In the genomic region with DNA sequence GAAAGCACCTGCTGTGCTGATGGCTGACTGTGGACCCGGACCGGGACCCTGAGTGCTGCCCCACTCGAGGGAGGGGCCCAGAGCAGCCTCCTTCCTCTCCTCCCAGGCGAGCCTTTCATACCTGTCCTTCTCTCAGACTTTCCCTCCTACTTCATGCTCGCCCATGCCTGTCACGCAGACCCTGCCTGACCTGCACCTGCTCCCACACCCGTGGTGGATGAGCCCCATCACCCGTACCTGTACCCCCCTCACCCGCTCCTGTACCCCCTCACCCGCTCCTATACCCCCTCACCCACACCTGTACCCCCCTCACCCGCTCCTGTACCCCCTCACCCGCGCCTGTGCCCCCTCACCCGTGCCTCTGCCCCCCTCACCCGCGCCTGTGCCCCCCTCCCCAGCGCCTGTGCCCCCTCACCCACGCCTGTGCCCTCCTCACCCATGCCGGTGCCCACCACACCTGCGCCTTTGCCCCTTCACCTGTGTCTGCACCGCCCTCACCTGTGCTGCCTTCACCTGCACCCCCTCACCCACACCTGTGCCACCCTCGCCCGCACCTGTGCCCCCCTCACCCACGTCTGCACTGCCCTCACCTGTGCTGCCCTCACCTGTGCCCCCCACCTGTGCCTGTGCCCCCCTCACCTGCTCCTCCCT, we compare ENCODE assay signal across 23 cellular contexts. TPM values are rescaled to one million over a fixed set of nuclear protein-coding genes. Genes with fewer than 3 reads are reported as not detected.
DNase-seq lines count a peak whose midpoint lies in the region; ATAC-seq and TF ChIP-seq lines count a peak whose summit lies in the region.
"Had no signal": no experiment of that assay in that cellular context is flagged by ENCODE, and none has a peak within 500 bp of the region (broad histone marks: within the 10 kb centered on the region; RNA-seq: fewer than 3 reads in every experiment).

No MANE protein-coding gene starts in this region.

- TF ChIP-seq CTCF in chondrocyte (IDR thresholded peaks at IDR 0.05) (no peak), osteoblast (IDR thresholded peaks at IDR 0.05; ENCODE audit: extremely low read depth, low read depth, low read length) (no peak), testis (IDR thresholded peaks at IDR 0.05) (no peak)

- peaks cover 27% of the 10 kb centered on the region for H3K4me1 ChIP-seq in osteoblast (ENCODE audit: insufficient read depth, low read length)
- peaks cover 0 to 3% of the 10 kb centered on the region in 2 donors for H3K4me1 ChIP-seq in aorta (ENCODE audit: control insufficient read depth in 1 of 2, insufficient read depth in 2 of 2, low read length in 2 of 2)
- peaks cover 25% of the 10 kb centered on the region for H3K4me1 ChIP-seq in testis

- peak overlapping the region; percentile 58 for H3K27ac ChIP-seq in osteoblast (ENCODE audit: low read depth, low read length)
- no peak overlapping the region for H3K27ac ChIP-seq in aorta (ENCODE audit: low read depth in 1 of 2, low read length in 2 of 2)
- H3K27ac ChIP-seq in testis, result no peak overlapping the region
- H3K27ac ChIP-seq: C4-2B, lower lobe of right lung, vagina had no signal

- no peaks in the 10 kb centered on the region for H3K27me3 ChIP-seq in osteoblast (ENCODE audit: insufficient read depth, low read length)
- H3K27me3 ChIP-seq in aorta (ENCODE audit: control insufficient read depth in 1 of 2, insufficient read depth in 2 of 2, low read length in 1 of 2), result no peaks in the 10 kb centered on the region
- H3K27me3 ChIP-seq in testis, result no peaks in the 10 kb centered on the region
- H3K27me3 ChIP-seq: vagina had no signal

- H3K4me2 ChIP-seq in osteoblast (ENCODE audit: insufficient read depth, low read length), result no peak overlapping the region

- H3K36me3 ChIP-seq in osteoblast (ENCODE audit: insufficient read depth, low read length), result peaks cover 26% of the 10 kb centered on the region
- no peaks in the 10 kb centered on the region for H3K36me3 ChIP-seq in aorta (ENCODE audit: control insufficient read depth in 1 of 2, insufficient read depth in 2 of 2, low read length in 1 of 2)
- H3K36me3 ChIP-seq in testis (ENCODE audit: low read depth, missing control alignments), result no peaks in the 10 kb centered on the region

- DNase-seq in stimulated activated naive CD8-positive, alpha-beta T cell treated with anti-CD3 and anti-CD28 coated beads, Interleukin-15, amount 100 ng/mL, for 72 hours, result no peak
- no peak for DNase-seq in stimulated activated naive CD8-positive, alpha-beta T cell treated with anti-CD3 and anti-CD28 coated beads, Interleukin-15, Interleukin-2, amounts not matched to agents 100 U/mL and 50 U/mL, for 24 hours
- DNase-seq in chondrocyte (ENCODE audit: low spot score), result no peak
- peak; percentile 50 for DNase-seq in osteoblast (ENCODE audit: insufficient read length, low spot score, missing footprints)
- peak; percentile 42 to 53 for DNase-seq in aorta
- DNase-seq in testis, result no peak
- DNase-seq in DMS53 (lab: John Stamatoyannopoulos, UW), result no peak
- DNase-seq: activated CD8-positive, alpha-beta memory T cell treated with anti-CD3 and anti-CD28 coated beads for 24 hours; activated T-cell treated with anti-CD3 and anti-CD28 coated beads, Interleukin-2, amount 50 U/mL, for 48 hours; effector memory CD4-positive, alpha-beta T cell; hypothalamus; KBM-7; lower lobe of right lung; NCI-H1694 treated with DMSO at 0.1 percent for 48 hours; NCI-H526 treated with DMSO at 0.1 percent for 48 hours; retina had no signal

- peaks cover 89% of the 10 kb centered on the region for H3K4me1 Mint-ChIP-seq in stimulated activated naive CD8-positive, alpha-beta T cell treated with anti-CD3 and anti-CD28 coated beads, Interleukin-15, amount 100 ng/mL, for 72 hours
- H3K4me1 Mint-ChIP-seq in chondrocyte (ENCODE audit: low read depth), result peaks cover 45% of the 10 kb centered on the region

- no peak overlapping the region for H3K27ac Mint-ChIP-seq in stimulated activated naive CD8-positive, alpha-beta T cell treated with anti-CD3 and anti-CD28 coated beads, Interleukin-15, amount 100 ng/mL, for 72 hours
- H3K27ac Mint-ChIP-seq in chondrocyte (ENCODE audit: unreplicated experiment), result peak overlapping the region; percentile 45
- H3K27ac Mint-ChIP-seq: activated naive CD4-positive, alpha-beta T cell treated with anti-CD3 and anti-CD28 coated beads, Interleukin-2, amount 50 U/mL, for 24 hours had no signal

- H3K27me3 Mint-ChIP-seq in stimulated activated naive CD8-positive, alpha-beta T cell treated with anti-CD3 and anti-CD28 coated beads, Interleukin-15, amount 100 ng/mL, for 72 hours, result no peaks in the 10 kb centered on the region
- no peaks in the 10 kb centered on the region for H3K27me3 Mint-ChIP-seq in chondrocyte (ENCODE audit: low read depth)
- H3K27me3 Mint-ChIP-seq: activated naive CD4-positive, alpha-beta T cell treated with anti-CD3 and anti-CD28 coated beads, Interleukin-2, amount 50 U/mL, for 24 hours had no signal

- peaks cover 95% of the 10 kb centered on the region for H3K79me2 ChIP-seq in osteoblast (ENCODE audit: insufficient read depth, low read length)

- H2AFZ ChIP-seq in osteoblast (ENCODE audit: low read length), result no peak overlapping the region

- TF ChIP-seq POLR2A in testis (IDR thresholded peaks at IDR 0.05), result no peak

- no peak overlapping the region for H3K4me3 Mint-ChIP-seq in stimulated activated naive CD8-positive, alpha-beta T cell treated with anti-CD3 and anti-CD28 coated beads, Interleukin-15, amount 100 ng/mL, for 72 hours
- H3K4me3 Mint-ChIP-seq in chondrocyte (ENCODE audit: unreplicated experiment), result no peak overlapping the region
- H3K4me3 Mint-ChIP-seq: activated naive CD4-positive, alpha-beta T cell treated with anti-CD3 and anti-CD28 coated beads, Interleukin-2, amount 50 U/mL, for 24 hours had no signal

- no peak overlapping the region for H3K4me3 ChIP-seq in osteoblast (ENCODE audit: insufficient read depth, low read length)
- H3K4me3 ChIP-seq in aorta (ENCODE audit: low read length in 2 of 2), result no peak overlapping the region
- H3K4me3 ChIP-seq in testis, result no peak overlapping the region
- H3K4me3 ChIP-seq: HAP-1, lower lobe of right lung, vagina had no signal

- peaks cover 2% of the 10 kb centered on the region for H3K36me3 Mint-ChIP-seq in chondrocyte (ENCODE audit: low read depth)

- peak; percentile 68 for ATAC-seq in stimulated activated naive CD8-positive, alpha-beta T cell treated with anti-CD3 and anti-CD28 coated beads, Interleukin-15, amount 100 ng/mL, for 72 hours
- no peak for ATAC-seq in stimulated activated naive CD8-positive, alpha-beta T cell treated with anti-CD3 and anti-CD28 coated beads, Interleukin-15, Interleukin-2, amounts not matched to agents 100 U/mL and 50 U/mL, for 24 hours
- ATAC-seq in aorta (ENCODE audit: low FRiP score) (no peak), HG02623 (IDR thresholded peaks at IDR 0.05; ENCODE audit: unreplicated experiment) (no peak)
- ATAC-seq: esophagus mucosa, lower lobe of right lung, Right ventricle myocardium inferior had no signal

- peaks cover 74% of the 10 kb centered on the region for H4K20me1 ChIP-seq in osteoblast (ENCODE audit: insufficient read depth, low read length)

- intact Hi-C loops in aorta (cut with DNase I), result no loop called here
- intact Hi-C loops in testis (cut with DNase I; ENCODE audit: low total_unique reads), result no loop called here

- WGBS in aorta, 2 donors, result 80 to 84% methylated on average over 24 of the region's 24 CpGs
- 82 to 84% methylated on average over 19 to 23 of the region's 24 CpGs for WGBS in testis, 2 donors

- H3K9me3 ChIP-seq in osteoblast (ENCODE audit: low read depth, low read length) (no peaks in the 10 kb centered on the region), aorta (ENCODE audit: control insufficient read depth, low read length) (no peaks in the 10 kb centered on the region), testis (no peaks in the 10 kb centered on the region)
- H3K9me3 ChIP-seq: HAP-1, lower lobe of right lung, vagina had no signal

- no peaks in the 10 kb centered on the region for H3K9me3 Mint-ChIP-seq in stimulated activated naive CD8-positive, alpha-beta T cell treated with anti-CD3 and anti-CD28 coated beads, Interleukin-15, amount 100 ng/mL, for 72 hours
- H3K9me3 Mint-ChIP-seq in chondrocyte (ENCODE audit: low read depth), result no peaks in the 10 kb centered on the region
- H3K9me3 Mint-ChIP-seq: activated naive CD4-positive, alpha-beta T cell treated with anti-CD3 and anti-CD28 coated beads, Interleukin-2, amount 50 U/mL, for 24 hours had no signal

RNA-seq across cellular contexts. Expression of a gene that starts 5.8 kb away (rescaled TPM):
- total RNA-seq in chondrocyte (54.4 to 62.6 TPM (median 56.3 TPM) in 3 replicates), osteoblast (55.7 and 70.6 TPM in 2 replicates), aorta (10 to 100 TPM; 49.8 to 61.3 TPM), testis (100 to 1,000 TPM in 1 of 2 donors, 10 to 100 TPM in 1; 94.2 to 129 TPM)
- polyA plus RNA-seq in aorta (10 to 100 TPM; 32.4 to 62.0 TPM), testis (ENCODE audit: insufficient read depth, low read depth, low replicate concordance) (71.2 TPM)

RNA-seq across cellular contexts. Expression of a gene that starts 46.6 kb away (rescaled TPM):
- 147 to 175 TPM (median 151 TPM) in 3 replicates for total RNA-seq in chondrocyte
- total RNA-seq in osteoblast, result 246 and 262 TPM in 2 replicates
- 100 to 1,000 TPM; 111 to 145 TPM for total RNA-seq in aorta
- polyA plus RNA-seq in aorta, result 10 to 100 TPM; 66.4 to 96.5 TPM
- total RNA-seq in testis, result 100 to 1,000 TPM; 240 to 245 TPM
- 72.6 TPM for polyA plus RNA-seq in testis (ENCODE audit: insufficient read depth, low read depth, low replicate concordance)

RNA-seq across cellular contexts. Expression of a gene that starts 51.5 kb away (rescaled TPM):
- total RNA-seq in chondrocyte, result 20.7 to 35.1 TPM (median 20.9 TPM) in 3 replicates
- 12.7 and 14.8 TPM in 2 replicates for total RNA-seq in osteoblast
- total RNA-seq in aorta, result 10 to 100 TPM; 19.9 to 33.5 TPM
- 10 to 100 TPM in 1 of 2 donors, 1 to 10 TPM in 1; 2.3 to 12.7 TPM for polyA plus RNA-seq in aorta
- 10 to 100 TPM; 71.5 to 94.6 TPM for total RNA-seq in testis
- 35.8 TPM for polyA plus RNA-seq in testis (ENCODE audit: insufficient read depth, low read depth, low replicate concordance)

Comparison
In these comparisons a context has a peak if more than half of its experiments do, and no peak if none do; other contexts are left out.
1. DNase-seq: peak in osteoblast (single experiment) and aorta (2 of 2); none in stimulated activated naive CD8-positive, alpha-beta T cell treated with anti-CD3 and anti-CD28 coated beads, Interleukin-15, amount 100 ng/mL, for 72 hours (0 of 2), stimulated activated naive CD8-positive, alpha-beta T cell treated with anti-CD3 and anti-CD28 coated beads, Interleukin-15, Interleukin-2, amounts not matched to agents 100 U/mL and 50 U/mL, for 24 hours (single experiment), chondrocyte (single experiment), testis (single experiment) and DMS53 (single experiment).